In genomic region chr7:157519798-157520244, GRCh38 we compare ENCODE assay signal across 24 cellular contexts.
DNase-seq lines count a peak whose midpoint lies in the region; ATAC-seq and TF ChIP-seq lines count a peak whose summit lies in the region.
"Had no signal": no experiment of that assay in that cellular context is flagged by ENCODE, and none has a peak within 500 bp of the region (broad histone marks: within the 10 kb centered on the region; RNA-seq: fewer than 3 reads in every experiment).

No MANE protein-coding gene starts in this region.

- no peaks in the 10 kb centered on the region for H3K4me1 Mint-ChIP-seq in activated naive CD8-positive, alpha-beta T cell treated with anti-CD3 and anti-CD28 coated beads, Interleukin-2, amount 10 ng/mL, durations not matched to agents 7 days and 5 days
- H3K4me1 Mint-ChIP-seq in activated naive CD8-positive, alpha-beta T cell treated with anti-CD3 and anti-CD28 coated beads, Interleukin-2, amount 50 U/mL, for 24 hours: no peaks in the 10 kb centered on the region
- H3K4me1 Mint-ChIP-seq in stimulated activated effector memory CD8-positive, alpha-beta T cell treated with anti-CD3 and anti-CD28 coated beads, Interleukin-12 subunit alpha, Interleukin-12 subunit beta, amount 100 ng/mL, for 72 hours: no peaks in the 10 kb centered on the region
- H3K4me1 Mint-ChIP-seq: activated CD4-positive, alpha-beta T cell treated with anti-CD3 and anti-CD28 coated beads, Interleukin-2, amount 10 ng/mL, durations not matched to agents 7 days and 5 days had no signal

- no peak for TF ChIP-seq EP300 in stomach (IDR thresholded peaks at IDR 0.05)

- TF ChIP-seq CTCF in NB4 (IDR thresholded peaks at IDR 0.05; ENCODE audit: low read depth, low read length) (no peak), stomach (IDR thresholded peaks at IDR 0.05) (no peak)

- no peaks in the 10 kb centered on the region for H3K9me3 ChIP-seq in stomach
- H3K9me3 ChIP-seq: transverse colon had no signal

- no peaks in the 10 kb centered on the region for H3K36me3 Mint-ChIP-seq in activated naive CD8-positive, alpha-beta T cell treated with anti-CD3 and anti-CD28 coated beads, Interleukin-2, amount 10 ng/mL, durations not matched to agents 7 days and 5 days
- no peaks in the 10 kb centered on the region for H3K36me3 Mint-ChIP-seq in activated naive CD8-positive, alpha-beta T cell treated with anti-CD3 and anti-CD28 coated beads, Interleukin-2, amount 50 U/mL, for 24 hours (ENCODE audit: low read depth)
- H3K36me3 Mint-ChIP-seq in stimulated activated effector memory CD8-positive, alpha-beta T cell treated with anti-CD3 and anti-CD28 coated beads, Interleukin-12 subunit alpha, Interleukin-12 subunit beta, amount 100 ng/mL, for 72 hours: no peaks in the 10 kb centered on the region
- H3K36me3 Mint-ChIP-seq: activated naive CD8-positive, alpha-beta T cell; brain; CD4-positive, alpha-beta memory T cell had no signal

- intact Hi-C loops in stomach (cut with DNase I; ENCODE audit: low total_unique reads): no loop called here

- H3K27ac ChIP-seq in stomach: no peak overlapping the region
- H3K27ac ChIP-seq: epithelial cell of prostate, transverse colon had no signal

- peaks cover 0 to 56% (median 10%) of the 10 kb centered on the region in 3 donors for H3K27me3 ChIP-seq in stomach
- H3K27me3 ChIP-seq: transverse colon had no signal

- TF ChIP-seq POLR2A in NB4 (IDR thresholded peaks at IDR 0.05; ENCODE audit: extremely low read depth, insufficient read length) (no peak), stomach (IDR thresholded peaks at IDR 0.05) (no peak)

- ATAC-seq in activated naive CD8-positive, alpha-beta T cell treated with anti-CD3 and anti-CD28 coated beads, Interleukin-2, amount 10 ng/mL, durations not matched to agents 7 days and 5 days (ENCODE audit: low read depth): no peak
- ATAC-seq in activated naive CD8-positive, alpha-beta T cell treated with anti-CD3 and anti-CD28 coated beads, Interleukin-2, amount 50 U/mL, for 24 hours: no peak
- no peak for ATAC-seq in stimulated activated effector memory CD8-positive, alpha-beta T cell treated with anti-CD3 and anti-CD28 coated beads, Interleukin-12 subunit alpha, Interleukin-12 subunit beta, amount 100 ng/mL, for 72 hours
- ATAC-seq in GM21619 (IDR thresholded peaks at IDR 0.05; ENCODE audit: unreplicated experiment): no peak
- ATAC-seq: activated T-cell treated with anti-CD3 and anti-CD28 coated beads, Interleukin-2, amount 50 U/mL, for 4 hours had no signal

- H3K36me3 ChIP-seq in stomach: no peaks in the 10 kb centered on the region
- H3K36me3 ChIP-seq: transverse colon had no signal

- no peak overlapping the region for H3K27ac Mint-ChIP-seq in activated naive CD8-positive, alpha-beta T cell treated with anti-CD3 and anti-CD28 coated beads, Interleukin-2, amount 10 ng/mL, durations not matched to agents 7 days and 5 days
- H3K27ac Mint-ChIP-seq in activated naive CD8-positive, alpha-beta T cell treated with anti-CD3 and anti-CD28 coated beads, Interleukin-2, amount 50 U/mL, for 24 hours: no peak overlapping the region
- H3K27ac Mint-ChIP-seq in stimulated activated effector memory CD8-positive, alpha-beta T cell treated with anti-CD3 and anti-CD28 coated beads, Interleukin-12 subunit alpha, Interleukin-12 subunit beta, amount 100 ng/mL, for 72 hours: no peak overlapping the region
- H3K27ac Mint-ChIP-seq: activated CD4-positive, alpha-beta T cell treated with anti-CD3 and anti-CD28 coated beads, Interleukin-2, amount 10 ng/mL, durations not matched to agents 7 days and 5 days; activated naive CD8-positive, alpha-beta T cell; dendritic cell treated with granulocyte-macrophage colony-stimulating factor and Interleukin-4, amounts not matched to agents 40 ng/mL and 50 ng/mL, for 4 days; nephron progenitor cell had no signal

- H3K27me3 Mint-ChIP-seq in activated naive CD8-positive, alpha-beta T cell treated with anti-CD3 and anti-CD28 coated beads, Interleukin-2, amount 10 ng/mL, durations not matched to agents 7 days and 5 days: peaks cover 6% of the 10 kb centered on the region
- no peaks in the 10 kb centered on the region for H3K27me3 Mint-ChIP-seq in activated naive CD8-positive, alpha-beta T cell treated with anti-CD3 and anti-CD28 coated beads, Interleukin-2, amount 50 U/mL, for 24 hours

- 59 to 71% (median 69%) methylated on average over 15 to 16 of the region's 16 CpGs for WGBS in stomach, 5 donors

- DNase-seq in activated naive CD8-positive, alpha-beta T cell treated with anti-CD3 and anti-CD28 coated beads, Interleukin-2, amount 10 ng/mL, durations not matched to agents 7 days and 5 days: peak; percentile 19
- no peak for DNase-seq in activated naive CD8-positive, alpha-beta T cell treated with anti-CD3 and anti-CD28 coated beads, Interleukin-2, amount 50 U/mL, for 24 hours
- DNase-seq in NB4 (ENCODE audit: low read depth) (peak; percentile 66), ecto neural progenitor cell (ENCODE audit: low spot score) (peak; percentile 43), stomach (peak; percentile 20), NCI-H82 (lab: John Stamatoyannopoulos, UW) (no peak)
- DNase-seq in stimulated activated effector memory CD8-positive, alpha-beta T cell treated with anti-CD3 and anti-CD28 coated beads, Interleukin-12 subunit alpha, Interleukin-12 subunit beta, amount 100 ng/mL, for 72 hours (ENCODE audit: low spot score in 2 of 2): no peak
- DNase-seq: ACHN; activated CD4-positive, alpha-beta T cell treated with anti-CD3 and anti-CD28 coated beads, Interleukin-2, amount 10 ng/mL, durations not matched to agents 7 days and 5 days; activated T-cell treated with anti-CD3 and anti-CD28 coated beads, Interleukin-2, amount 50 U/mL, for 4 hours; CD4-positive, alpha-beta memory T cell; DMS53; kidney glomerular epithelial cell; NCI-H1417; NCI-H774; nephron progenitor cell; stimulated activated naive CD4-positive, alpha-beta T cell treated with Interleukin-2 at 50 U/mL for 16 hours; transverse colon had no signal

- no peaks in the 10 kb centered on the region for H3K4me1 ChIP-seq in stomach
- H3K4me1 ChIP-seq: transverse colon had no signal

- H3K9me3 Mint-ChIP-seq in activated naive CD8-positive, alpha-beta T cell treated with anti-CD3 and anti-CD28 coated beads, Interleukin-2, amount 10 ng/mL, durations not matched to agents 7 days and 5 days: no peaks in the 10 kb centered on the region
- no peaks in the 10 kb centered on the region for H3K9me3 Mint-ChIP-seq in activated naive CD8-positive, alpha-beta T cell treated with anti-CD3 and anti-CD28 coated beads, Interleukin-2, amount 50 U/mL, for 24 hours
- no peaks in the 10 kb centered on the region for H3K9me3 Mint-ChIP-seq in stimulated activated effector memory CD8-positive, alpha-beta T cell treated with anti-CD3 and anti-CD28 coated beads, Interleukin-12 subunit alpha, Interleukin-12 subunit beta, amount 100 ng/mL, for 72 hours
- H3K9me3 Mint-ChIP-seq: activated CD4-positive, alpha-beta T cell treated with anti-CD3 and anti-CD28 coated beads, Interleukin-2, amount 10 ng/mL, durations not matched to agents 7 days and 5 days; activated T-cell treated with anti-CD3 and anti-CD28 coated beads, Interleukin-2, amount 50 U/mL, for 4 hours; CD4-positive, alpha-beta memory T cell; dendritic cell treated with granulocyte-macrophage colony-stimulating factor and Interleukin-4, amounts not matched to agents 40 ng/mL and 50 ng/mL, for 4 days; H9 had no signal

- POLR2A ChIA-PET in activated naive CD8-positive, alpha-beta T cell treated with anti-CD3 and anti-CD28 coated beads, Interleukin-2, amount 10 ng/mL, durations not matched to agents 7 days and 5 days (lab: Charles Lee): no interaction called here

- no peak overlapping the region for H3K4me3 Mint-ChIP-seq in activated naive CD8-positive, alpha-beta T cell treated with anti-CD3 and anti-CD28 coated beads, Interleukin-2, amount 10 ng/mL, durations not matched to agents 7 days and 5 days
- no peak overlapping the region for H3K4me3 Mint-ChIP-seq in activated naive CD8-positive, alpha-beta T cell treated with anti-CD3 and anti-CD28 coated beads, Interleukin-2, amount 50 U/mL, for 24 hours
- no peak overlapping the region for H3K4me3 Mint-ChIP-seq in stimulated activated effector memory CD8-positive, alpha-beta T cell treated with anti-CD3 and anti-CD28 coated beads, Interleukin-12 subunit alpha, Interleukin-12 subunit beta, amount 100 ng/mL, for 72 hours
- H3K4me3 Mint-ChIP-seq: activated CD4-positive, alpha-beta T cell treated with anti-CD3 and anti-CD28 coated beads, Interleukin-2, amount 10 ng/mL, durations not matched to agents 7 days and 5 days; activated naive CD8-positive, alpha-beta T cell; activated T-cell treated with anti-CD3 and anti-CD28 coated beads, Interleukin-2, amount 50 U/mL, for 4 hours; brain; CD4-positive, alpha-beta memory T cell; dendritic cell treated with granulocyte-macrophage colony-stimulating factor and Interleukin-4, amounts not matched to agents 40 ng/mL and 50 ng/mL, for 4 days; H9; nephron progenitor cell had no signal

- no peak overlapping the region for H3K4me3 ChIP-seq in NB4 (ENCODE audit: low read depth, low read length)
- no peak overlapping the region for H3K4me3 ChIP-seq in stomach
- H3K4me3 ChIP-seq: transverse colon had no signal

Comparison
In these comparisons a context has a peak if more than half of its experiments do, and no peak if none do; other contexts are left out.
1. DNase-seq: peak in activated naive CD8-positive, alpha-beta T cell treated with anti-CD3 and anti-CD28 coated beads, Interleukin-2, amount 10 ng/mL, durations not matched to agents 7 days and 5 days (single experiment), NB4 (single experiment), ecto neural progenitor cell (single experiment) and stomach (single experiment); none in activated naive CD8-positive, alpha-beta T cell treated with anti-CD3 and anti-CD28 coated beads, Interleukin-2, amount 50 U/mL, for 24 hours (single experiment), stimulated activated effector memory CD8-positive, alpha-beta T cell treated with anti-CD3 and anti-CD28 coated beads, Interleukin-12 subunit alpha, Interleukin-12 subunit beta, amount 100 ng/mL, for 72 hours (0 of 2) and NCI-H82 (single experiment).